ENCODE assay signal across 14 cellular contexts in the genomic region with DNA sequence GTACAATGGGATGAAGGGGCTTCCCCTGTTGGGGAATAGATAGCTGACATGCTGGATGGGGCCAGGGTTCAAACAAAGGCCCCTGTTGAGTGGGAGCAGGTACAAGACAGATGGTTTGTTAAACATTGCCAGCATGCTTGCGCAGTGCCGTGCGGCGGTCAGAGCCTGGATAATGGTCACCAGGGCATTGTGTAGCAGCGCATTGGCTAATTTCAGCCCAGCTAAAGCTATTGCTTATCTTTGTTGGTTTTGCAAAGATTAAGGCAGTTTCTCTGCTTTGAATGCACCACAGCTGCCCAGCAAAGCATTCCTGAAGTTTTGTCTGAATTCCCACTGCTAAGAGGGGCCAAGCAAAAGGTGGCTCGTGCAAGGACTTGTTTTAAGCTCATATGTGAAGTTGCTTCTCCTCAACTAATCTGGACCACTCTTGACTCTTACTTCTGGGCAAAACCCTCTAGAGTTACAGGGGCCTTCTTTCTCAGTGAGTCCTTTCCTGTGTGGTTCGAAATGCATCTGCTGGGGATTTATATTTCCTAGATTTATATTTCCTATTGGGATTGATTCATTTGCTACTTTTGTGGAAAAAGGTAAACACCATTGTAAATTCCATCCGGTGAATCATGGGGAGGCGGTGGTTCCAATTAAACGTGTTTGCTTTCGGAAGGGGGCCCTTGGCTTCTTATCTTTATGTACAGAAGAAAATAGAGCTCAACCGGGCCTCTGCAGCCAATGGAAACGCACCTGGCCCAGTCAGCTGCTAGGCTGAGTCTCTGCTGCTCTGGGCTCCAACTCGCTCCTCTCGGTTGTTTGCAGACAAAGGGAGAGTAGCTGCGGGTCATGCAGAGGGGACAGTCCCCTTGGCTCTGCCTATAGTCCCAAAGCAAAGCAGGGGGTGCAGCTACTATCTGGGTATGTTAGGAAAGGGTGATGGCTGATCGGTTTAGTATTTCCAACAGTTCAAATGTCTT.
DNase-seq lines count a peak whose midpoint lies in the region; ATAC-seq, FAIRE-seq and TF ChIP-seq lines count a peak whose summit lies in the region.
"Had no signal": no experiment of that assay in that cellular context is flagged by ENCODE, and none has a peak within 500 bp of the region (broad histone marks: within the 10 kb centered on the region; RNA-seq: fewer than 3 reads in every experiment).

No MANE protein-coding gene starts in this region.

- H3K79me2 ChIP-seq in PC-9 (ENCODE audit: low read depth): no peaks in the 10 kb centered on the region

- H3K27ac ChIP-seq in right cardiac atrium (ENCODE audit: low read length) (no peak overlapping the region), PC-9 (peak overlapping the region; percentile 18)
- H3K27ac ChIP-seq: sigmoid colon, uterus had no signal

- intact Hi-C loops in right cardiac atrium (cut with DNase I) (no loop called here), left cardiac atrium (cut with DNase I) (no loop called here), PC-9 (cut with micrococcal nuclease; ENCODE audit: unreplicated experiment) (no loop called here)

- no peaks in the 10 kb centered on the region for H3K36me3 ChIP-seq in PC-9 (ENCODE audit: low read depth)
- H3K36me3 ChIP-seq: sigmoid colon, uterus had no signal

- ATAC-seq in right cardiac atrium (peak; percentile 51 to 52), left cardiac atrium (no peak)

- POLR2A ChIA-PET in PC-9 (lab: Charles Lee; ENCODE audit: unreplicated experiment): no interaction called here

- H3K4me1 Mint-ChIP-seq in glutamatergic neuron (ENCODE audit: low read depth, unreplicated experiment): no peaks in the 10 kb centered on the region
- H3K4me1 Mint-ChIP-seq: central memory CD8-positive, alpha-beta T cell had no signal

- TF ChIP-seq CTCF in PC-9 (conservative IDR thresholded peaks at IDR 0.05) (no peak), glutamatergic neuron (IDR thresholded peaks at IDR 0.05; ENCODE audit: partially characterized antibody, unreplicated experiment) (no peak)

- no peaks in the 10 kb centered on the region for H3K9me2 ChIP-seq in PC-9 (ENCODE audit: insufficient read depth)

- DNase-seq in right cardiac atrium (no peak), left cardiac atrium (no peak), PC-9 (peak in 1 of 2 experiments; percentile 61), iPS-NIHi11 (ENCODE audit: low spot score) (peak; percentile 34), urothelium cell line (ENCODE audit: low spot score) (peak; percentile 45), NAMALWA (ENCODE audit: low spot score) (no peak), glutamatergic neuron (no peak)
- DNase-seq in NK-92 treated with Interleukin-12 subunit alpha and Interleukin-12 subunit beta, amount 100 ng/mL, for 24 hours (lab: John Stamatoyannopoulos, UW): no peak
- DNase-seq: 8988T; activated CD4-positive, alpha-beta T cell treated with anti-CD3 and anti-CD28 coated beads for 48 hours; activated gamma-delta T cell; sigmoid colon; uterus had no signal

- no peak overlapping the region for H2AFZ ChIP-seq in PC-9

- H3K9me3 ChIP-seq in right cardiac atrium (ENCODE audit: control insufficient read depth, low read length): no peaks in the 10 kb centered on the region
- no peaks in the 10 kb centered on the region for H3K9me3 ChIP-seq in PC-9 (ENCODE audit: insufficient read depth, low read depth)
- H3K9me3 ChIP-seq: sigmoid colon, uterus had no signal

- H4K20me1 ChIP-seq in PC-9 (ENCODE audit: insufficient read depth): no peaks in the 10 kb centered on the region

- H3K4me3 ChIP-seq in right cardiac atrium (ENCODE audit: low read length) (no peak overlapping the region), PC-9 (no peak overlapping the region)
- H3K4me3 ChIP-seq: sigmoid colon, uterus had no signal

- H3K27ac Mint-ChIP-seq in glutamatergic neuron (ENCODE audit: unreplicated experiment): no peak overlapping the region

- peaks cover 2% of the 10 kb centered on the region for H3K9me3 Mint-ChIP-seq in glutamatergic neuron (ENCODE audit: unreplicated experiment)

- BruUV-seq in PC-9 (replicated peaks; lab: Mats Ljungman, UMichigan): no TSS peak

- WGBS in right cardiac atrium: 30% methylated on average over 17 of the region's 17 CpGs

- FAIRE-seq in urothelium cell line (lab: Jason Lieb, UNC): no peak

- peaks cover 5% of the 10 kb centered on the region for H3K27me3 ChIP-seq in right cardiac atrium (ENCODE audit: control insufficient read depth, insufficient read depth)
- H3K27me3 ChIP-seq in PC-9 (ENCODE audit: insufficient read depth, low read depth): no peaks in the 10 kb centered on the region
- H3K27me3 ChIP-seq: sigmoid colon, uterus had no signal

- H3K4me3 Mint-ChIP-seq in glutamatergic neuron (ENCODE audit: unreplicated experiment): no peak overlapping the region
- H3K4me3 Mint-ChIP-seq: central memory CD8-positive, alpha-beta T cell had no signal

- H3F3A ChIP-seq in PC-9 (ENCODE audit: insufficient read depth, low read depth): peaks cover 17% of the 10 kb centered on the region; the same call in 1 of the 2 replicates

- CTCF ChIA-PET in PC-9 (lab: Charles Lee): no interaction called here

- no peaks in the 10 kb centered on the region for H3K4me1 ChIP-seq in right cardiac atrium (ENCODE audit: control insufficient read depth, insufficient read depth, low read length)
- peaks cover 24% of the 10 kb centered on the region for H3K4me1 ChIP-seq in PC-9 (replicated peaks; ENCODE audit: insufficient read depth)
- H3K4me1 ChIP-seq: sigmoid colon, uterus had no signal

- H3K4me2 ChIP-seq in PC-9: peak overlapping the region; percentile 55

- no peaks in the 10 kb centered on the region for H3K36me3 Mint-ChIP-seq in glutamatergic neuron (ENCODE audit: unreplicated experiment)

- peaks cover 4% of the 10 kb centered on the region for H3K27me3 Mint-ChIP-seq in glutamatergic neuron (ENCODE audit: unreplicated experiment)
- H3K27me3 Mint-ChIP-seq: central memory CD8-positive, alpha-beta T cell had no signal

Comparison
In these comparisons a context has a peak if more than half of its experiments do, and no peak if none do; other contexts are left out.
1. ATAC-seq: peak in right cardiac atrium (2 of 2); none in left cardiac atrium (0 of 2).
2. DNase-seq: peak in iPS-NIHi11 (single experiment) and urothelium cell line (single experiment); none in right cardiac atrium (0 of 3), left cardiac atrium (single experiment), NAMALWA (single experiment), NK-92 treated with Interleukin-12 subunit alpha and Interleukin-12 subunit beta, amount 100 ng/mL, for 24 hours (single experiment) and glutamatergic neuron (single experiment).